ENCODE assay signal across 25 cellular contexts in the genomic region with DNA sequence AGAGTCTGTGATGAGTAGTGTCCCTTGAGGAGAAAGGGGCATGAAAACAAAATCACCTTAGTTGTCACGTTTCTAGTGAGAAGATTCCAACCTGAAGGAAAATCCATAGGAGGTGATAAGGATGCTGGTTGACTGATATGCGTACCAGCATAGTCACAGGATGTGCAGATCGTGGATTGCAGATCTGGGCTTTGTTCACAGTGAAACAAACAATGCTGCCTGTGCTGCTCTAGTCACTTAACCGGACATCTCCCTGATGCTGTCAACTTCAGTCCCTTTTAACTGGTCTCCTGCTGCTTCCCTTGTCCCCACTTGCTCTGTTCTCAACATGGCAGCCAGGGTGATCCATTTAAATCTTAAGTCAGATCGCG.
"Had no signal": no experiment of that assay in that cellular context is flagged by ENCODE, and none has a peak within 500 bp of the region (broad histone marks: within the 10 kb centered on the region; RNA-seq: fewer than 3 reads in every experiment).

No MANE protein-coding gene starts in this region.

- H3K27me3 Mint-ChIP-seq: activated B cell treated with CpG ODN at 0.5 μM for 24 hours; activated CD4-positive, alpha-beta T cell treated with anti-CD3 and anti-CD28 coated beads for 36 hours; activated naive CD8-positive, alpha-beta T cell treated with anti-CD3 and anti-CD28 coated beads, Interleukin-2, amount 50 U/mL, for 24 hours; naive B cell had no signal

- H3K36me3 ChIP-seq: lower lobe of right lung, pancreas, right atrium auricular region, tibial artery had no signal

- DNase-seq: activated B cell treated with CpG ODN at 0.5 μM for 24 hours; activated CD4-positive, alpha-beta T cell treated with anti-CD3 and anti-CD28 coated beads for 36 hours; activated CD4-positive, alpha-beta T cell treated with anti-CD3 and anti-CD28 coated beads, Interleukin-2, amount 50 U/mL, for 48 hours; activated effector memory CD4-positive, alpha-beta T cell treated with Interleukin-2 at 50 U/mL for 16 hours; activated naive CD4-positive, alpha-beta T cell treated with anti-CD3 and anti-CD28 coated beads for 36 hours; activated naive CD8-positive, alpha-beta T cell treated with anti-CD3 and anti-CD28 coated beads, Interleukin-2, amount 50 U/mL, for 24 hours; activated T-cell treated with anti-CD3 and anti-CD28 coated beads, Interleukin-2, amount 50 U/mL, for 48 hours; anterior cingulate cortex; body of pancreas; effector memory CD4-positive, alpha-beta T cell; foreskin melanocyte; hypothalamus; islet precursor cell; left colon; lower lobe of right lung; naive B cell; pancreas; psoas muscle; stimulated activated CD4-positive, alpha-beta T cell treated with anti-CD3 and anti-CD28 coated beads, Interleukin-4, amount 100 ng/mL, for 24 hours; stimulated activated naive CD8-positive, alpha-beta T cell treated with anti-CD3 and anti-CD28 coated beads, Interleukin-15, Interleukin-2, amounts not matched to agents 100 U/mL and 50 U/mL, for 24 hours; T-helper 1 cell; T-helper 9 cell; tibial artery had no signal

- H3K4me3 Mint-ChIP-seq: activated B cell treated with CpG ODN at 0.5 μM for 24 hours; activated CD4-positive, alpha-beta T cell treated with anti-CD3 and anti-CD28 coated beads for 36 hours; activated naive CD4-positive, alpha-beta T cell treated with anti-CD3 and anti-CD28 coated beads for 36 hours; activated naive CD8-positive, alpha-beta T cell treated with anti-CD3 and anti-CD28 coated beads, Interleukin-2, amount 50 U/mL, for 24 hours; naive B cell had no signal

- H3K36me3 Mint-ChIP-seq: naive B cell had no signal

- H3K9me3 ChIP-seq: body of pancreas, lower lobe of right lung, pancreas, psoas muscle, right atrium auricular region, tibial artery had no signal

- H3K4me1 ChIP-seq: lower lobe of right lung, psoas muscle, right atrium auricular region, tibial artery had no signal

- H3K9me3 Mint-ChIP-seq: activated B cell treated with CpG ODN at 0.5 μM for 24 hours; activated naive CD4-positive, alpha-beta T cell treated with anti-CD3 and anti-CD28 coated beads for 36 hours; activated naive CD8-positive, alpha-beta T cell treated with anti-CD3 and anti-CD28 coated beads, Interleukin-2, amount 50 U/mL, for 24 hours had no signal

- H3K27me3 ChIP-seq: body of pancreas, pancreas, right atrium auricular region had no signal

- H3K4me3 ChIP-seq: body of pancreas, lower lobe of right lung, pancreas, psoas muscle, right atrium auricular region, tibial artery had no signal

- H3K27ac Mint-ChIP-seq: activated B cell treated with CpG ODN at 0.5 μM for 24 hours; activated CD4-positive, alpha-beta T cell treated with anti-CD3 and anti-CD28 coated beads for 36 hours; activated naive CD4-positive, alpha-beta T cell treated with anti-CD3 and anti-CD28 coated beads for 36 hours; activated naive CD8-positive, alpha-beta T cell treated with anti-CD3 and anti-CD28 coated beads, Interleukin-2, amount 50 U/mL, for 24 hours had no signal

- H3K4me1 Mint-ChIP-seq: activated B cell treated with CpG ODN at 0.5 μM for 24 hours had no signal

- ATAC-seq: activated CD4-positive, alpha-beta T cell treated with anti-CD3 and anti-CD28 coated beads for 36 hours; activated naive CD8-positive, alpha-beta T cell treated with anti-CD3 and anti-CD28 coated beads, Interleukin-2, amount 50 U/mL, for 24 hours; body of pancreas; esophagus mucosa; lower lobe of right lung; pancreas; psoas muscle; stimulated activated naive CD8-positive, alpha-beta T cell treated with anti-CD3 and anti-CD28 coated beads, Interleukin-15, Interleukin-2, amounts not matched to agents 100 U/mL and 50 U/mL, for 24 hours had no signal

- H3K27ac ChIP-seq: body of pancreas, lower lobe of right lung, pancreas, psoas muscle, right atrium auricular region, tibial artery had no signal
